In the genomic region with DNA sequence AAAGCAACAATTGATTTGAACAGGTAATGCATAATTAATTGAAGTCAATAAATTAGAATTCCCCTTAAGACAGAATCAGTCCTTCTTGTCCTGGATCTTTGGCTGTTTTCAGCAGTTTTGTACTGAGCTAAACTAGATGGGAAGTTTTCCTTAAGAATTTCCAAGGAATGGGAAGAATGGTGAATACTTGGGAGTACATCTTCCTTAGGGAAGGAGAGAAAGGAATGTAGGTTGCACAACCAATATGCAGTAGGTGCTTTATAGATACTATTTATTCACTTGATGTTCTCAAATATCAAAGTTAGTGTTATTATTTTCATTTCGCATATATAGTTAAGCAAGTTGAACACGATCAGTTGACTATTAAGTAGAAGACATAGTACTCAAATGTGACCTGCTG, we compare ENCODE assay signal across 16 cellular contexts.
"Had no signal": no experiment of that assay in that cellular context is flagged by ENCODE, and none has a peak within 500 bp of the region (broad histone marks: within the 10 kb centered on the region; RNA-seq: fewer than 3 reads in every experiment).

No MANE protein-coding gene starts in this region.

- H3K27ac ChIP-seq: upper lobe of left lung had no signal

- DNase-seq: activated CD4-positive, CD25-positive, alpha-beta regulatory T cell; activated CD8-positive, alpha-beta memory T cell treated with anti-CD3 and anti-CD28 coated beads, Interleukin-2, amount 50 U/mL, for 48 hours; activated gamma-delta T cell; activated T-cell treated with anti-CD3 and anti-CD28 coated beads, Interleukin-2, amount 50 U/mL, for 72 hours; amniotic stem cell; brain microvascular endothelial cell; effector CD8-positive, alpha-beta T cell; gastrocnemius medialis; posterior cingulate gyrus; retina; stimulated activated CD4-positive, alpha-beta T cell treated with anti-CD3 and anti-CD28 coated beads, Interleukin-4, amount 100 ng/mL, for 1 hour; stimulated activated naive B cell treated with anti-CD40 and anti-IgM and Interleukin-4, amounts not matched to agents 10 μg/mL and 1 μg/mL and 100 μg/mL, for 72 hours; T-helper 2 cell; upper lobe of left lung had no signal

- H3K9me3 ChIP-seq: gastrocnemius medialis, upper lobe of left lung had no signal

- ATAC-seq: activated naive CD4-positive, alpha-beta T cell treated with anti-CD3 and anti-CD28 coated beads, Interleukin-2, amount 50 U/mL, for 72 hours; activated T-cell treated with anti-CD3 and anti-CD28 coated beads, Interleukin-2, amount 50 U/mL, for 72 hours; gastrocnemius medialis; natural killer cell treated with Interleukin-12 subunit alpha and Interleukin-12 subunit beta and Interleukin-15 and Interleukin-18, amount 100 ng/mL, for 72 hours; stimulated activated naive B cell treated with anti-CD40 and anti-IgM and Interleukin-4, amounts not matched to agents 10 μg/mL and 1 μg/mL and 100 μg/mL, for 72 hours had no signal

- H3K36me3 ChIP-seq: brain microvascular endothelial cell, gastrocnemius medialis, upper lobe of left lung had no signal

- H3K27me3 ChIP-seq: brain microvascular endothelial cell, gastrocnemius medialis, upper lobe of left lung had no signal

- H3K4me1 ChIP-seq: gastrocnemius medialis had no signal

- H3K4me3 ChIP-seq: gastrocnemius medialis, upper lobe of left lung had no signal
